In genomic region chr2:43950383-43951008, GRCh38 we compare ENCODE assay signal across 7 cellular contexts. TPM values are rescaled to one million over a fixed set of nuclear protein-coding genes. Genes with fewer than 3 reads are reported as not detected.
A peak's percentile ranks its signal among the peaks of the same experiment; 100 is the strongest.
DNase-seq lines count a peak whose midpoint lies in the region; ATAC-seq, FAIRE-seq and TF ChIP-seq lines count a peak whose summit lies in the region.

No MANE protein-coding gene starts in this region.

- peak; percentile 90 for FAIRE-seq in frontal cortex (lab: Jason Lieb, UNC)

- no peak overlapping the region for H3K4me3 ChIP-seq in SK-N-SH (ENCODE audit: low read depth in 2 of 2, low read length in 1 of 2)

- H3K9me2 ChIP-seq in SK-N-SH = no peaks in the 10 kb centered on the region

- H3K36me3 ChIP-seq in SK-N-SH (replicated peaks in 1 of 2; ENCODE audit: control insufficient read depth in 1 of 2, insufficient read depth in 2 of 2, low read length in 1 of 2) = peaks cover 81 to 88% of the 10 kb centered on the region in 2 experiments

- CTCF ChIA-PET in SK-N-SH (lab: Yijun Ruan, JAX) = interaction anchor here (0.8 to 5.2 kb wide), 14 partner anchors 10 to 112 kb away, joined by 3 to 38 read pairs (median 4); no protein-coding TSS in a partner anchor

- no peak overlapping the region for H3K4me2 ChIP-seq in SK-N-SH

- 78% methylated on average over 8 of the region's 8 CpGs for WGBS in SK-N-SH (ENCODE audit: low lambda C conversion rate)

- DNase-seq in D341Med (ENCODE audit: low spot score) (peak; percentile 28), HCEC 1CT (peak; percentile 47), SK-N-SH (peak; percentile 37), frontal cortex (ENCODE audit: low spot score in 2 of 2) (peak in 1 of 2 donors; percentile 4), superior temporal gyrus (ENCODE audit: extremely low spot score) (peak; percentile 89), iPS-NIHi7 (ENCODE audit: extremely low spot score) (no peak)

- no peaks in the 10 kb centered on the region; a peak in 1 of 4 replicates for H3K4me1 ChIP-seq in SK-N-SH (ENCODE audit: control insufficient read depth in 1 of 2, insufficient read depth in 2 of 2, low read depth in 1 of 2, low read length in 1 of 2)

- peaks cover 12% of the 10 kb centered on the region for H3F3A ChIP-seq in SK-N-SH (replicated peaks; ENCODE audit: insufficient read depth)

- no peaks in the 10 kb centered on the region for H3K79me2 ChIP-seq in SK-N-SH (ENCODE audit: insufficient read depth)

- no peaks in the 10 kb centered on the region for H4K20me1 ChIP-seq in SK-N-SH (ENCODE audit: insufficient read depth)

- H3K27me3 ChIP-seq in SK-N-SH (ENCODE audit: insufficient read depth) = no peaks in the 10 kb centered on the region

- peak; percentile 76 for TF ChIP-seq CTCF in SK-N-SH (IDR thresholded peaks at IDR 0.05)

- no peaks in the 10 kb centered on the region for H3K9me3 ChIP-seq in SK-N-SH

- no peak for ATAC-seq in GM21390 (IDR thresholded peaks at IDR 0.05; ENCODE audit: unreplicated experiment)

- H2AFZ ChIP-seq in SK-N-SH (ENCODE audit: low read depth) = no peak overlapping the region

- no peak for TF ChIP-seq EP300 in SK-N-SH (IDR thresholded peaks at IDR 0.05; ENCODE audit: borderline replicate concordance in 1 of 2, low read depth in 1 of 2, low read length in 1 of 2)

- POLR2A ChIA-PET in SK-N-SH (lab: Yijun Ruan, JAX) = no interaction called here

- no peak overlapping the region for H3K27ac ChIP-seq in SK-N-SH (ENCODE audit: low read depth in 2 of 2, low read length in 1 of 2)

- no peak overlapping the region for H3K9ac ChIP-seq in SK-N-SH

- peak; percentile 68 for TF ChIP-seq RAD21 in SK-N-SH (IDR thresholded peaks at IDR 0.05; ENCODE audit: low read length)

TF ChIP-seq in SK-N-SH, 30 proteins besides CTCF, POLR2A, EP300 and RAD21:
- no peak for TF ChIP-seq RFX5 (IDR thresholded peaks at IDR 0.05; ENCODE audit: low read length)
- TF ChIP-seq GABPA (IDR thresholded peaks at IDR 0.05; ENCODE audit: low read depth) = no peak
- no peak for TF ChIP-seq EZH2phosphoT487 (IDR thresholded peaks at IDR 0.05; ENCODE audit: borderline replicate concordance, low read depth)
- TF ChIP-seq YY1 (IDR thresholded peaks at IDR 0.05; ENCODE audit: low read depth) = no peak
- no peak for TF ChIP-seq SIN3A (IDR thresholded peaks at IDR 0.05; ENCODE audit: borderline replicate concordance, low read depth, low read length)
- no peak for TF ChIP-seq POLR2AphosphoS5 (IDR thresholded peaks at IDR 0.05; ENCODE audit: low read depth, low read length)
- no peak for TF ChIP-seq REST (IDR thresholded peaks at IDR 0.05; ENCODE audit: low read depth, low read length)
- TF ChIP-seq JUND (IDR thresholded peaks at IDR 0.05) = no peak
- no peak for TF ChIP-seq NRF1 (IDR thresholded peaks at IDR 0.05; ENCODE audit: low read depth, low read length)
- no peak for TF ChIP-seq ELF1 (IDR thresholded peaks at IDR 0.05)
- no peak for TF ChIP-seq IRF3 (IDR thresholded peaks at IDR 0.05; ENCODE audit: low read depth, low read length)
- TF ChIP-seq GATA2 (CRISPR knock-in tag; IDR thresholded peaks at IDR 0.05) = no peak
- no peak for TF ChIP-seq CHD2 (IDR thresholded peaks at IDR 0.05; ENCODE audit: low read length, partially characterized antibody)
- no peak for TF ChIP-seq USF1 (IDR thresholded peaks at IDR 0.05; ENCODE audit: borderline replicate concordance, low read depth)
- no peak for TF ChIP-seq MEF2A (IDR thresholded peaks at IDR 0.05; ENCODE audit: borderline replicate concordance, low read depth)
- no peak for TF ChIP-seq FOXJ3 (CRISPR knock-in tag; IDR thresholded peaks at IDR 0.05)
- no peak for TF ChIP-seq ZBTB33 (IDR thresholded peaks at IDR 0.05; ENCODE audit: borderline replicate concordance, low read depth)
- no peak for TF ChIP-seq PBX3 (IDR thresholded peaks at IDR 0.05)

RNA-seq across cellular contexts. Expression of gene LRPPRC, which starts 45.3 kb away (rescaled TPM):
- polyA plus RNA-seq in SK-N-SH (2012; rRNA removed) = 31.4 and 38.8 TPM in 2 replicates
- polyA plus RNA-seq in SK-N-SH (2012; cell fraction: cytosol; rRNA removed) = 44.8 and 52.2 TPM in 2 replicates
- polyA plus RNA-seq in SK-N-SH (2012; cell fraction: nucleus; rRNA removed) = 33.2 and 52.7 TPM in 2 replicates
- 106 TPM for total RNA-seq in frontal cortex
